In the genomic region with DNA sequence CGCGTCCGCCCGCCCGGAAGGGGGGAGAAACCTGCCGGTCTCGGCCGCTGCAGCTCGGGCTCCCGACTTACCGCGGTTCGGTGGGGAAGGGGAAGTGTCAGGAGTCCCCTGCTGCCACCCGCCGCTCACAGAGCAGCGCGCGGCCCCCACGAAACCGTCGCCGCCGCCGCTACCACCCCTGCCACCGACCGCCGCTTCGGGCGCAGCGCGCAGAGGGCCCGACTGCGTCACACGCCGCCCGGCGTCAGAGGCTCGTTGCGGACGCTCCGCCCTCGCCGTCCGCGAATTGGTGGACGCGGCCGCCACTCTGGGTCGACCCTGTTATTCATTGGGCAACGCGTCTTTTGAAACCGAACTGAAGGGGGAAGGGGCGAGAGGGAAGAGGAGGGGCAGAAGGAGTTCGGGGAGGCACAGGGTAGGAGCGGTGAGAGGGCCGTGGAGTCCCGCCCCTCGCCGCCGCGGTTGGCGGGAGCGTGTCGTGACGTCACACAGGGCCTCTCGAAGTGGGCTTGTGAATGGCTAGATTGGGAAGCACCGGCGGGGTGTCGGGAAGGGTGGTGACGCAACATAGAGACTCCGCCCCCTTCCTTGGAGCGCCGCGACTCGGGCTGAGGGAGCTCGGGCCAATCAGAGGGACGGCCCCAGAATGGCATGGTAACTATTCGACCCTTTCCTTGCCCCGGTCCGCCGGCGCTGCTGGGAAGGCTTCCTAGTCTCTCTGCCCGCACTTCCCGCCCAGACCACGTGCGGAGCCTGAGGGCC, we compare ENCODE assay signal across 8 cellular contexts. TPM values are rescaled to one million over a fixed set of nuclear protein-coding genes. Genes with fewer than 3 reads are reported as not detected.
DNase-seq lines count a peak whose midpoint lies in the region; ATAC-seq and TF ChIP-seq lines count a peak whose summit lies in the region.

TSS of gene NUP98 (minus strand) at position 226 of the 762 bp plus-strand sequence. CDS start 15,437 bp downstream, outside the sequence.

- BruUV-seq in Panc1 (replicated peaks; lab: Mats Ljungman, UMichigan) = no TSS peak

- H3K4me1 ChIP-seq in Panc1 (ENCODE audit: control insufficient read depth, insufficient read depth, low read length) (peaks cover 10% of the 10 kb centered on the region), mucosa of rectum (ENCODE audit: control insufficient read depth in 2 of 2, insufficient read depth in 2 of 2, low read length in 2 of 2) (peaks cover 11% of the 10 kb centered on the region in 2 donors)

- H3K27me3 Mint-ChIP-seq in activated T-cell treated with anti-CD3 and anti-CD28 coated beads, Interleukin-2, amount 50 U/mL, for 4 hours (ENCODE audit: low read depth) = no peaks in the 10 kb centered on the region

- in situ Hi-C loops in Panc1 (cut with HindIII; ENCODE audit: low pct_unique_long_range_greater_than_20kb, low sequenced_read_pairs) = no loop called here

- H3K4me3 ChIP-seq in Panc1 (ENCODE audit: low read depth in 2 of 2, low read length in 2 of 2) (peak within 1 kb of the TSS; percentile 73 to 89), mucosa of rectum (ENCODE audit: low read length in 2 of 2) (peak within 1 kb of the TSS; percentile 90 to 95)

- H3K27ac ChIP-seq in Panc1 (ENCODE audit: low read length) (peak within 1 kb of the TSS; percentile 98), mucosa of rectum (ENCODE audit: low read depth in 2 of 2, low read length in 2 of 2) (peak within 1 kb of the TSS; percentile 94)

- peaks cover 9% of the 10 kb centered on the region for H3K36me3 Mint-ChIP-seq in activated T-cell treated with anti-CD3 and anti-CD28 coated beads, Interleukin-2, amount 50 U/mL, for 4 hours (ENCODE audit: insufficient read depth)

- intact Hi-C loops in Panc1 (cut with micrococcal nuclease; ENCODE audit: unreplicated experiment) = no loop called here

- TF ChIP-seq POLR2A in erythroblast (IDR thresholded peaks at IDR 0.05; ENCODE audit: low read length) = peak; percentile 98

- no peaks in the 10 kb centered on the region for H3K9me3 Mint-ChIP-seq in activated T-cell treated with anti-CD3 and anti-CD28 coated beads, Interleukin-2, amount 50 U/mL, for 4 hours

- H3K36me3 ChIP-seq in Panc1 (ENCODE audit: control insufficient read depth, insufficient read depth, low read length) = peaks cover 13% of the 10 kb centered on the region
- peaks cover 0 to 11% of the 10 kb centered on the region in 2 donors for H3K36me3 ChIP-seq in mucosa of rectum (ENCODE audit: control insufficient read depth in 2 of 2, insufficient read depth in 2 of 2, low read length in 2 of 2)

- H3K9ac ChIP-seq in mucosa of rectum (ENCODE audit: low read depth in 1 of 2, low read length in 2 of 2) = peak within 1 kb of the TSS; percentile 97 to 98

- no peaks in the 10 kb centered on the region for H3K27me3 ChIP-seq in Panc1 (ENCODE audit: control insufficient read depth, insufficient read depth, low read length)
- H3K27me3 ChIP-seq in mucosa of rectum (ENCODE audit: control insufficient read depth in 2 of 2, insufficient read depth in 2 of 2, low read length in 2 of 2) = no peaks in the 10 kb centered on the region

- H3K4me3 Mint-ChIP-seq in activated T-cell treated with anti-CD3 and anti-CD28 coated beads, Interleukin-2, amount 50 U/mL, for 4 hours = peak within 1 kb of the TSS; percentile 97

- H3K9me3 ChIP-seq in Panc1 (ENCODE audit: control insufficient read depth, insufficient read depth, low read depth, low read length) (no peaks in the 10 kb centered on the region), mucosa of rectum (ENCODE audit: control insufficient read depth in 2 of 2, low read length in 2 of 2) (no peaks in the 10 kb centered on the region)

- CTCF ChIA-PET in Panc1 (lab: Charles Lee) = interaction anchor here (0.7 to 1.0 kb wide), 2 partner anchors 11 to 44 kb away, joined by 5 to 6 read pairs; partner anchors contain the start of genes PGAP2 and RHOG

- no peak for TF ChIP-seq CTCF in Panc1 (IDR thresholded peaks at IDR 0.05)

- peaks cover 39% of the 10 kb centered on the region for H3K4me1 Mint-ChIP-seq in activated T-cell treated with anti-CD3 and anti-CD28 coated beads, Interleukin-2, amount 50 U/mL, for 4 hours (ENCODE audit: low read depth)

- DNase-seq in DMS53 (lab: John Stamatoyannopoulos, UW) (peak; percentile 100), KG1 (lab: John Stamatoyannopoulos, UW) (peak; percentile 98), Panc1 (ENCODE audit: low read depth, low spot score) (peak; percentile 100), erythroblast (lab: John Stamatoyannopoulos, UW) (peak; percentile 100)
- peak; percentile 99 for DNase-seq in activated T-cell treated with anti-CD3 and anti-CD28 coated beads, Interleukin-2, amount 50 U/mL, for 4 hours
- peak; percentile 100 for DNase-seq in stimulated activated CD8-positive, alpha-beta memory T cell treated with anti-CD3 and anti-CD28 coated beads, Interleukin-4, amount 100 ng/mL, for 48 hours

- ATAC-seq in GM21723 (IDR thresholded peaks at IDR 0.05; ENCODE audit: unreplicated experiment) (peak; percentile 98), Panc1 (peak; percentile 95)
- ATAC-seq in activated T-cell treated with anti-CD3 and anti-CD28 coated beads, Interleukin-2, amount 50 U/mL, for 4 hours = peak; percentile 96 to 97

- POLR2A ChIA-PET in Panc1 (lab: Charles Lee) = interaction anchor here (0.6 to 1.4 kb wide), 5 partner anchors 11 to 212 kb away, joined by 3 to 7 read pairs (median 3); partner anchors contain the start of gene PGAP2

RNA-seq across cellular contexts. Expression of gene NUP98, which starts in this region (rescaled TPM):
- total RNA-seq in Panc1 (2021; ENCODE audit: unreplicated experiment) = 244 TPM
- polyA plus RNA-seq in Panc1 (2012; ENCODE audit: insufficient read length) = 150 TPM
- 100 to 1,000 TPM; 118 to 124 (median 119) TPM for total RNA-seq in activated T-cell treated with anti-CD3 and anti-CD28 coated beads, Interleukin-2, amount 50 U/mL, for 4 hours

Comparison
In these comparisons a context has a peak if more than half of its experiments do, and no peak if none do; other contexts are left out.
1. Peak in every context shown above with its lines: DNase-seq, ATAC-seq, H3K4me3 ChIP-seq and H3K27ac ChIP-seq.